In the genomic region with DNA sequence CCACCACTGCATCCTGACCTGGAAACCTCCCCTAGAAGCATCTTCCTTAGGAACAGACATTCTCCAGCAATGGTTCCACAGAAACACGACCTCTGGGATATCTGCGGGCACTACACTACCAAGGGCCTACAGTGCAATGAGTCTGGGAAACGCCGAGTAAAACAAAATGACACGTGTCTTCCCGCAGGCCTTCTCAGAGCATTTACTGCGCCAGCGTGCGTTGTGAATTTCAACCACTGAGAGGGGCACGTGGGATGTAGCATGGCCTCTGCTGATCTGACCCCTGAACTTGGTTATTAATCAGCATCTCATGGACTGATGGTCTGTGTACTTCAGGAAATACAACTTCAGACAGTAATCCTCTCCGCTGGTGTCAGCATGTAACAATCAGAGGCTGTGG, we compare ENCODE assay signal across 22 cellular contexts.
DNase-seq lines count a peak whose midpoint lies in the region; ATAC-seq, FAIRE-seq and TF ChIP-seq lines count a peak whose summit lies in the region.
"Had no signal": no experiment of that assay in that cellular context is flagged by ENCODE, and none has a peak within 500 bp of the region (broad histone marks: within the 10 kb centered on the region; RNA-seq: fewer than 3 reads in every experiment).

No MANE protein-coding gene starts in this region.

- no peaks in the 10 kb centered on the region for H3K23me2 ChIP-seq in H1 (ENCODE audit: low read depth, low read length)

- H3K4ac ChIP-seq in H1 (replicated peaks; ENCODE audit: insufficient read length, low read depth, low read length): no peak overlapping the region

- H3K36me3 ChIP-seq in liver (ENCODE audit: control insufficient read depth in 4 of 4, insufficient read depth in 3 of 4, low read depth in 1 of 4, low read length in 3 of 4) (no peaks in the 10 kb centered on the region), HepG2 (replicated peaks in 1 of 2; ENCODE audit: control insufficient read depth in 1 of 2, insufficient read depth in 2 of 2, low read length in 2 of 2) (no peaks in the 10 kb centered on the region), H1 (ENCODE audit: control insufficient read depth in 2 of 4, insufficient read depth in 4 of 4, low read length in 3 of 4) (no peaks in the 10 kb centered on the region)
- H3K36me3 ChIP-seq: BLaER1, HAP-1 had no signal

- H2AFZ ChIP-seq in HepG2 (ENCODE audit: low read length) (no peak overlapping the region), H1 (ENCODE audit: low read length) (no peak overlapping the region)

- H4K91ac ChIP-seq in H1 (replicated peaks; ENCODE audit: insufficient read length, low read length): no peak overlapping the region

- no peaks in the 10 kb centered on the region for H3K4me1 ChIP-seq in liver (ENCODE audit: control insufficient read depth in 4 of 4, insufficient read depth in 4 of 4, low read length in 3 of 4)
- no peaks in the 10 kb centered on the region for H3K4me1 ChIP-seq in HepG2 (ENCODE audit: insufficient read depth, low read length)
- peaks cover 0 to 9% (median under 1%) of the 10 kb centered on the region in 4 experiments; a peak in 3 of 7 replicates for H3K4me1 ChIP-seq in H1 (replicated peaks in 1 of 4; ENCODE audit: control insufficient read depth in 3 of 4, insufficient read depth in 4 of 4, low read length in 3 of 4)
- H3K4me1 ChIP-seq: BLaER1, Caco-2, HAP-1 had no signal

- 80% methylated on average over 11 of the region's 11 CpGs for WGBS in liver
- 66% methylated on average over 11 of the region's 11 CpGs for WGBS in HepG2 (ENCODE audit: low lambda C conversion rate)
- 78% methylated on average over 11 of the region's 11 CpGs; no CpG with 5 or more reads in 1 of the 2 experiments for WGBS in H1 (ENCODE audit: extremely low coverage in 1 of 2, insufficient coverage in 1 of 2, insufficient read length in 1 of 2, insufficient replicate concordance in 2 of 2, low coverage in 1 of 2, low lambda C conversion rate in 2 of 2, missing lambda C conversion rate in 1 of 2), 2 experiments

- no peak overlapping the region for H3K23ac ChIP-seq in H1 (ENCODE audit: insufficient read length)

- CTCF ChIA-PET in HepG2 (lab: Yijun Ruan, JAX; ENCODE audit: low intra/inter-chr PET ratio, low total read pairs) (no interaction called here), H1 (lab: Charles Lee; ENCODE audit: partially characterized antibody) (no interaction called here)

- intact Hi-C loops in HepG2 (cut with micrococcal nuclease; ENCODE audit: unreplicated experiment): no loop called here

- no peak overlapping the region for H3K18ac ChIP-seq in H1 (ENCODE audit: extremely low read depth, low read length)

- H2BK120ac ChIP-seq in H1 (replicated peaks; ENCODE audit: low read depth, low read length): no peak overlapping the region

- no peak overlapping the region for H2BK20ac ChIP-seq in H1 (ENCODE audit: low read length)

- no peaks in the 10 kb centered on the region for H3K27me3 ChIP-seq in liver (ENCODE audit: control insufficient read depth in 4 of 4, insufficient read depth in 4 of 4, low read length in 3 of 4)
- no peaks in the 10 kb centered on the region for H3K27me3 ChIP-seq in HepG2 (ENCODE audit: control insufficient read depth in 1 of 2, insufficient read depth in 2 of 2, low read length in 2 of 2)
- H3K27me3 ChIP-seq in H1 (replicated peaks in 1 of 4; ENCODE audit: control insufficient read depth in 3 of 4, extremely low read depth in 1 of 4, insufficient read depth in 3 of 4, low read length in 3 of 4): no peaks in the 10 kb centered on the region
- H3K27me3 ChIP-seq: BLaER1 had no signal

- H4K20me1 ChIP-seq in HepG2 (ENCODE audit: insufficient read depth, low read length): no peaks in the 10 kb centered on the region
- no peaks in the 10 kb centered on the region for H4K20me1 ChIP-seq in H1 (replicated peaks in 1 of 2; ENCODE audit: control insufficient read depth in 1 of 2, insufficient read depth in 2 of 2, low read length in 2 of 2)
- H4K20me1 ChIP-seq: BLaER1 had no signal

- no peaks in the 10 kb centered on the region for H3K79me1 ChIP-seq in H1 (ENCODE audit: low read depth, low read length)

- H3K36me3 Mint-ChIP-seq in osteocyte (ENCODE audit: unreplicated experiment): peaks cover 2% of the 10 kb centered on the region
- H3K36me3 Mint-ChIP-seq: CD4-positive, CD25-positive, alpha-beta regulatory T cell; CD8-positive, alpha-beta T cell had no signal

- H4K5ac ChIP-seq in H1 (ENCODE audit: insufficient read length, low read depth, low read length): no peak overlapping the region

- no peak for DNase-seq in HepG2 (ENCODE audit: low spot score)
- DNase-seq in H1 (ENCODE audit: low read depth in 1 of 2, low spot score in 2 of 2): no peak
- DNase-seq in osteocyte (ENCODE audit: extremely low spot score, unreplicated experiment): no peak
- no peak for DNase-seq in inferior parietal cortex (ENCODE audit: extremely low spot score)
- no peak for DNase-seq in NCI-H2081 (lab: John Stamatoyannopoulos, UW)
- DNase-seq in HT-29 (ENCODE audit: low spot score): no peak
- DNase-seq: Caco-2; CD4-positive, CD25-positive, alpha-beta regulatory T cell; CD8-positive, alpha-beta T cell; DMS153; DND-41 had no signal

- TF ChIP-seq CTCF in liver (IDR thresholded peaks at IDR 0.05; ENCODE audit: low read depth, low read length, missing input control) (no peak), HepG2 (CRISPR knock-in tag; IDR thresholded peaks at IDR 0.05) (no peak), H1 (IDR thresholded peaks at IDR 0.05; ENCODE audit: control extremely low read depth in 1 of 3, insufficient read depth in 1 of 3, low read depth in 1 of 3, low read length in 3 of 3) (no peak), osteocyte (IDR thresholded peaks at IDR 0.05) (no peak)

- H3K9me3 Mint-ChIP-seq in osteocyte (ENCODE audit: unreplicated experiment): peaks cover 4% of the 10 kb centered on the region

- H3K9ac ChIP-seq in liver (ENCODE audit: low read depth in 1 of 2, low read length in 2 of 2) (no peak overlapping the region), HepG2 (ENCODE audit: insufficient read depth, low read depth, low read length) (no peak overlapping the region), H1 (replicated peaks in 1 of 4; ENCODE audit: extremely low read depth in 1 of 4, low read depth in 3 of 4, low read length in 3 of 4) (peak overlapping the region in 1 of 4 experiments; percentile 58; a peak in 1 of 7 replicates)
- H3K9ac ChIP-seq: BLaER1 had no signal

- TF ChIP-seq EP300 in HepG2 (IDR thresholded peaks at IDR 0.05; ENCODE audit: low read depth in 2 of 2, low read length in 2 of 2) (no peak), HepG2 (CRISPR knock-in tag; IDR thresholded peaks at IDR 0.05; ENCODE audit: borderline replicate concordance) (no peak), H1 (IDR thresholded peaks at IDR 0.05; ENCODE audit: borderline replicate concordance in 1 of 2, low read depth in 2 of 2, low read length in 2 of 2) (no peak)

- H3K4me2 ChIP-seq in HepG2 (ENCODE audit: low read depth, low read length) (no peak overlapping the region), H1 (ENCODE audit: insufficient read depth in 1 of 2, low read depth in 2 of 2, low read length in 2 of 2) (no peak overlapping the region)
- H3K4me2 ChIP-seq: BLaER1, GM23338 had no signal

- H2AK5ac ChIP-seq in H1 (ENCODE audit: low read depth, low read length): no peak overlapping the region

- peaks cover 57% of the 10 kb centered on the region for H3K4me1 Mint-ChIP-seq in osteocyte (ENCODE audit: unreplicated experiment)
- H3K4me1 Mint-ChIP-seq: B cell; CD4-positive, CD25-positive, alpha-beta regulatory T cell; GM23338 had no signal

- H3K14ac ChIP-seq in H1 (ENCODE audit: insufficient read length): no peak overlapping the region

- H3K4me3 Mint-ChIP-seq in osteocyte (ENCODE audit: unreplicated experiment): no peak overlapping the region
- H3K4me3 Mint-ChIP-seq: B cell; CD4-positive, CD25-positive, alpha-beta regulatory T cell; CD8-positive, alpha-beta T cell; GM23338 had no signal

- in situ Hi-C loops in HepG2 (cut with HindIII; ENCODE audit: extremely low pct_ligation_motif_present, low pct_unique_long_range_greater_than_20kb): no loop called here

- H3K56ac ChIP-seq in H1 (replicated peaks; ENCODE audit: insufficient read length, low read depth, low read length): no peak overlapping the region

- H3K27me3 Mint-ChIP-seq in osteocyte (ENCODE audit: unreplicated experiment): no peaks in the 10 kb centered on the region
- H3K27me3 Mint-ChIP-seq: B cell had no signal

- H4K8ac ChIP-seq in H1 (ENCODE audit: extremely low read depth, insufficient read depth, low read length): peak overlapping the region; percentile 29; the same call in 1 of the 2 replicates

- peak overlapping the region; percentile 38 for H3K27ac Mint-ChIP-seq in osteocyte (ENCODE audit: unreplicated experiment)
- H3K27ac Mint-ChIP-seq: B cell; CD4-positive, CD25-positive, alpha-beta regulatory T cell; CD8-positive, alpha-beta T cell; GM23338 had no signal

- no peak for ATAC-seq in HepG2
- ATAC-seq: CD8-positive, alpha-beta T cell had no signal

- H2BK12ac ChIP-seq in H1 (ENCODE audit: low read depth, low read length): no peak overlapping the region

- no TSS peak for BruUV-seq in HepG2 (replicated peaks; lab: Mats Ljungman, UMichigan)

- POLR2A ChIA-PET in HepG2 (lab: Yijun Ruan, JAX) (no interaction called here), H1 (lab: Charles Lee; ENCODE audit: partially characterized antibody) (no interaction called here)

- no peak overlapping the region for H3K4me3 ChIP-seq in liver (ENCODE audit: low read depth in 1 of 3, low read length in 3 of 3)
- H3K4me3 ChIP-seq in HepG2 (replicated peaks in 1 of 3; ENCODE audit: insufficient read depth in 1 of 3, low read depth in 2 of 3, low read length in 3 of 3): no peak overlapping the region
- H3K4me3 ChIP-seq in H1 (ENCODE audit: extremely low read depth in 1 of 4, insufficient read depth in 2 of 4, low read depth in 3 of 4, low read length in 4 of 4): no peak overlapping the region
- H3K4me3 ChIP-seq: BLaER1, GM23338, HAP-1 had no signal

- no peak for FAIRE-seq in HepG2 (lab: Jason Lieb, UNC)
- FAIRE-seq in H1 (lab: Jason Lieb, UNC): no peak
- FAIRE-seq: A204.1, G401.6, GM12892, H54 had no signal

- TF ChIP-seq RAD21 in liver (IDR thresholded peaks at IDR 0.05) (no peak), HepG2 (CRISPR knock-in tag; IDR thresholded peaks at IDR 0.05) (no peak), H1 (IDR thresholded peaks at IDR 0.05 in 1 of 2, conservative IDR thresholded peaks at IDR 0.05 in 1 of 2; ENCODE audit: low read depth in 2 of 2, low read length in 2 of 2) (no peak)

- TF ChIP-seq POLR2A in HepG2 (IDR thresholded peaks at IDR 0.05; ENCODE audit: insufficient read depth in 1 of 2, low read depth in 2 of 2, low read length in 2 of 2): no peak
- no peak for TF ChIP-seq POLR2A in H1 (IDR thresholded peaks at IDR 0.05; ENCODE audit: control extremely low read depth in 1 of 2, low read depth in 2 of 2, low read length in 2 of 2)

- H3K79me2 ChIP-seq in HepG2 (ENCODE audit: insufficient read depth, low read length) (no peaks in the 10 kb centered on the region), H1 (ENCODE audit: control insufficient read depth in 1 of 2, insufficient read depth in 2 of 2, low read length in 2 of 2) (no peaks in the 10 kb centered on the region)

- no peak overlapping the region for H3K27ac ChIP-seq in liver (ENCODE audit: low read depth in 1 of 2, low read length in 2 of 2)
- H3K27ac ChIP-seq in HepG2 (ENCODE audit: extremely low read length, insufficient read depth, low read length): no peak overlapping the region
- H3K27ac ChIP-seq in H1 (ENCODE audit: low read depth, low read length): no peak overlapping the region
- H3K27ac ChIP-seq: 22Rv1, BLaER1, C4-2B had no signal

- peaks cover 0 to 3% (median 0%) of the 10 kb centered on the region in 4 donors for H3K9me3 ChIP-seq in liver (ENCODE audit: control insufficient read depth in 4 of 4, low read length in 3 of 4)
- H3K9me3 ChIP-seq in HepG2 (ENCODE audit: low read length): no peaks in the 10 kb centered on the region
- peaks cover 2 to 3% of the 10 kb centered on the region in 2 experiments; a peak in 1 of 4 replicates for H3K9me3 ChIP-seq in H1 (ENCODE audit: insufficient read depth in 2 of 2, low read depth in 1 of 2, low read length in 1 of 2)

- H2BK5ac ChIP-seq in H1 (ENCODE audit: low read depth, low read length): no peak overlapping the region

- no peak overlapping the region; the same call in 1 of the 2 replicates for H2BK15ac ChIP-seq in H1 (ENCODE audit: low read length)
